8 cellular contexts compared by ENCODE assay signal in the genomic region with DNA sequence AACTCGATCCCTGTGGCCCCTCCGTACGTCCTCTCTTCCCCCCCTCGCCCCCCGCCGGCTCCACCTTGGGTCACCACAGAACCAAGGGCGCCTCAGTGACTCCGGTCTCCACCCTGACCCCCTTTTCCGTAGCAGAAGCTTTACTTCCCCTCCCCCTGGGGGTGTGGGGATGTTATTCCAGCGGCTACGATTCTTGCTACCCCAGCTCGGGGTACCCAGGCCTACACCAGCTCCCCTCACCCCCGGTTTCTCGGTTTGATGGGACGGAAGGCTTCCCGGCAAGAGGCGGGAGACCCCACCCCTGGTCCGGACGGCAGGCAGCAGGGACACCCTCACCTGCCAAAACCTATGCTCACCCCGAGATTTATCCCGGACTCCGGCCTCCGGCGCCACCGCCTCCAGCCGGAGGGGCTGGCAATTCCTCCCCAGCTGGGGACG. TPM values are rescaled to one million over a fixed set of nuclear protein-coding genes. Genes with fewer than 3 reads are reported as not detected.
DNase-seq lines count a peak whose midpoint lies in the region; TF ChIP-seq lines count a peak whose summit lies in the region.

No MANE protein-coding gene starts in this region.

- peak overlapping the region; percentile 81 to 88 (median 87) for H3K4me3 Mint-ChIP-seq in nephron

- H4K20me1 ChIP-seq in Loucy (ENCODE audit: insufficient read depth, low read length, poor library complexity, severe bottlenecking), result peaks cover 4% of the 10 kb centered on the region

- 2 to 3% methylated on average over 24 to 27 of the region's 27 CpGs for WGBS in ectodermal cell, 2 experiments

- peaks cover 35% of the 10 kb centered on the region for H3K4me1 Mint-ChIP-seq in nephron

- H3K27me3 ChIP-seq in Loucy (ENCODE audit: insufficient read depth, low read length, poor library complexity, severe bottlenecking) (no peaks in the 10 kb centered on the region), ectodermal cell (ENCODE audit: control insufficient read depth, insufficient read depth, low read length, poor library complexity, severe bottlenecking) (peaks cover 32% of the 10 kb centered on the region)

- H3K4me1 ChIP-seq in Loucy (ENCODE audit: insufficient read depth, low read length, poor library complexity, severe bottlenecking) (peaks cover 59% of the 10 kb centered on the region), ectodermal cell (ENCODE audit: control insufficient read depth, insufficient read depth, low read length) (peaks cover 16% of the 10 kb centered on the region)

- H3K9me3 ChIP-seq in Loucy (ENCODE audit: insufficient read depth, low read depth, low read length) (no peaks in the 10 kb centered on the region), ectodermal cell (ENCODE audit: control insufficient read depth, low read length) (no peaks in the 10 kb centered on the region)

- H2AFZ ChIP-seq in Loucy (ENCODE audit: low read length), result peak overlapping the region; percentile 65; the same call in 1 of the 2 replicates

- H3K27ac ChIP-seq in ectodermal cell (ENCODE audit: insufficient read depth, low read depth, low read length, poor library complexity, severe bottlenecking), result no peak overlapping the region

- no peak for TF ChIP-seq CTCF in AG10803 (conservative IDR thresholded peaks at IDR 0.05; ENCODE audit: low read length)
- no peak for TF ChIP-seq CTCF in Loucy (conservative IDR thresholded peaks at IDR 0.05; ENCODE audit: low read length)
- TF ChIP-seq CTCF in nephron (IDR thresholded peaks at IDR 0.05; ENCODE audit: unreplicated experiment in 3 of 3), result no peak

- H3K79me2 ChIP-seq in Loucy (ENCODE audit: insufficient read depth, low read length), result peaks cover 50% of the 10 kb centered on the region

- H3K9ac ChIP-seq in Loucy (ENCODE audit: low read depth, low read length, poor library complexity, severe bottlenecking), result peak overlapping the region; percentile 86

- no peaks in the 10 kb centered on the region for H3F3A ChIP-seq in Loucy (ENCODE audit: low read depth)

- H3K4me3 ChIP-seq in AG10803 (ENCODE audit: low read length), result peak overlapping the region; percentile 71
- H3K4me3 ChIP-seq in Loucy (ENCODE audit: low read length, poor library complexity, severe bottlenecking), result peak overlapping the region; percentile 90
- peak overlapping the region; percentile 49 for H3K4me3 ChIP-seq in ectodermal cell (ENCODE audit: insufficient read depth, low read depth, low read length)

- no peak for DNase-seq in AG10803 (ENCODE audit: low read depth)
- DNase-seq in pons (ENCODE audit: low spot score), result no peak
- no peak for DNase-seq in NCI-H2081 treated with DMSO at 0.1 percent for 48 hours (lab: John Stamatoyannopoulos, UW)
- no peak for DNase-seq in OCI-M1 (lab: John Stamatoyannopoulos, UW)
- no peak for DNase-seq in medulla oblongata (ENCODE audit: extremely low spot score)

- no peaks in the 10 kb centered on the region for H3K36me3 Mint-ChIP-seq in nephron (ENCODE audit: low read depth)

- peak overlapping the region; percentile 96 for H3K4me2 ChIP-seq in Loucy (ENCODE audit: low read depth, low read length, poor library complexity, severe bottlenecking)

- no peaks in the 10 kb centered on the region for H3K9me2 ChIP-seq in Loucy (replicated peaks; ENCODE audit: low read depth, low read length)

- no peaks in the 10 kb centered on the region for H3K9me3 Mint-ChIP-seq in nephron

- H3K27me3 Mint-ChIP-seq in nephron (ENCODE audit: low read depth), result peaks cover 18% of the 10 kb centered on the region

- no peaks in the 10 kb centered on the region for H3K36me3 ChIP-seq in Loucy (ENCODE audit: insufficient read depth, low read length)
- no peaks in the 10 kb centered on the region for H3K36me3 ChIP-seq in ectodermal cell (ENCODE audit: control insufficient read depth, insufficient read depth, low read length)

- H3K27ac Mint-ChIP-seq in nephron, result peak overlapping the region in 2 of 3 experiments; percentile 37 to 73

RNA-seq across cellular contexts. Expression of a gene that starts 0.7 kb away (rescaled TPM):
- 32.5 TPM for polyA plus RNA-seq in ectodermal cell (2013, experiment 1 of 4)
- 31.2 TPM for polyA plus RNA-seq in ectodermal cell (2013, experiment 2 of 4)
- 19.1 TPM for polyA plus RNA-seq in ectodermal cell (2013, experiment 3 of 4)
- 22.1 TPM for polyA plus RNA-seq in ectodermal cell (2013, experiment 4 of 4)

RNA-seq across cellular contexts. Expression of a gene that starts 15.2 kb away (rescaled TPM):
- 23.8 TPM for polyA plus RNA-seq in ectodermal cell (2013, experiment 1 of 4)
- polyA plus RNA-seq in ectodermal cell (2013, experiment 2 of 4), result 22.9 TPM
- 22.3 TPM for polyA plus RNA-seq in ectodermal cell (2013, experiment 3 of 4)
- polyA plus RNA-seq in ectodermal cell (2013, experiment 4 of 4), result 21.7 TPM

RNA-seq across cellular contexts. Expression of a gene that starts 28.9 kb away (rescaled TPM):
- polyA plus RNA-seq in ectodermal cell (2013, experiment 1 of 4), result not detected
- not detected for polyA plus RNA-seq in ectodermal cell (2013, experiment 2 of 4)
- polyA plus RNA-seq in ectodermal cell (2013, experiment 3 of 4), result not detected
- not detected for polyA plus RNA-seq in ectodermal cell (2013, experiment 4 of 4)

RNA-seq across cellular contexts. Expression of a gene that starts 57.2 kb away (rescaled TPM):
- polyA plus RNA-seq in ectodermal cell (2013, experiment 1 of 4), result 40.2 TPM
- 44.3 TPM for polyA plus RNA-seq in ectodermal cell (2013, experiment 2 of 4)
- polyA plus RNA-seq in ectodermal cell (2013, experiment 3 of 4), result 32.0 TPM
- 30.5 TPM for polyA plus RNA-seq in ectodermal cell (2013, experiment 4 of 4)
